Comparison of ENCODE assay signal across 16 cellular contexts in genomic region chr19:17753976-17754375, GRCh38. TPM values are rescaled to one million over a fixed set of nuclear protein-coding genes. Genes with fewer than 3 reads are reported as not detected.
DNase-seq lines count a peak whose midpoint lies in the region; ATAC-seq and TF ChIP-seq lines count a peak whose summit lies in the region.
"Had no signal": no experiment of that assay in that cellular context is flagged by ENCODE, and none has a peak within 500 bp of the region (broad histone marks: within the 10 kb centered on the region; RNA-seq: fewer than 3 reads in every experiment).

No MANE protein-coding gene starts in this region.

- H3K4me3 ChIP-seq in BLaER1 (peak overlapping the region; percentile 18; the same call in 1 of the 2 replicates), IMR-90 (ENCODE audit: insufficient read depth, low read depth, low read length) (no peak overlapping the region)
- H3K4me3 ChIP-seq: esophagus muscularis mucosa, K562 had no signal

- H3K4ac ChIP-seq in IMR-90 (ENCODE audit: low read depth, low read length), result no peak overlapping the region

- H4K91ac ChIP-seq in IMR-90 (ENCODE audit: insufficient read depth, low read depth, low read length), result no peak overlapping the region

- H3K27me3 ChIP-seq in BLaER1 (no peaks in the 10 kb centered on the region), IMR-90 (ENCODE audit: control insufficient read depth, insufficient read depth, low read length) (peaks cover 12% of the 10 kb centered on the region; the same call in 1 of the 2 replicates)
- H3K27me3 ChIP-seq: esophagus muscularis mucosa had no signal

- dilution Hi-C loops in IMR-90 (cut with HindIII; ENCODE audit: low sequenced_read_pairs, unreplicated experiment), result no loop called here

- no peak overlapping the region for H2AK5ac ChIP-seq in IMR-90 (ENCODE audit: low read depth, low read length)

- no TSS peak for BruUV-seq in IMR-90 (replicated peaks; lab: Mats Ljungman, UMichigan)

- H3K9me3 ChIP-seq in BLaER1, result no peaks in the 10 kb centered on the region
- H3K9me3 ChIP-seq in IMR-90 (ENCODE audit: control insufficient read depth, insufficient read depth, low read length), result no peaks in the 10 kb centered on the region
- H3K9me3 ChIP-seq: esophagus muscularis mucosa had no signal

- H4K5ac ChIP-seq in IMR-90 (ENCODE audit: low read depth, low read length), result no peak overlapping the region

- POLR2A ChIA-PET in IMR-90 (lab: Charles Lee; ENCODE audit: unreplicated experiment), result no interaction called here

- H3K23ac ChIP-seq in IMR-90 (ENCODE audit: low read depth, low read length), result no peak overlapping the region

- no peak for TF ChIP-seq POLR2A in IMR-90 (IDR thresholded peaks at IDR 0.05; ENCODE audit: low read depth, low read length)

- H3K56ac ChIP-seq in IMR-90 (ENCODE audit: extremely low read depth, insufficient read depth, low read length), result no peak overlapping the region

- CTCF ChIA-PET in IMR-90 (lab: Yijun Ruan, JAX), result interaction anchor here (1.8 kb wide), 1 partner anchor 12 kb away, joined by 4 read pairs; no protein-coding TSS in a partner anchor

- in situ Hi-C loops in IMR-90 (cut with MboI; ENCODE audit: low sequenced_read_pairs), result no loop called here

- peak overlapping the region; percentile 3 for H2AFZ ChIP-seq in IMR-90 (replicated peaks; ENCODE audit: low read length, poor library complexity)

- H3K9ac ChIP-seq in BLaER1 (no peak overlapping the region), IMR-90 (ENCODE audit: low read depth, low read length) (no peak overlapping the region)

- TF ChIP-seq CTCF in IMR-90 (conservative IDR thresholded peaks at IDR 0.05; ENCODE audit: low read depth, low read length), result no peak

- no peak overlapping the region for H2AK9ac ChIP-seq in IMR-90 (replicated peaks; ENCODE audit: low read depth, low read length, poor library complexity)

- DNase-seq in IMR-90, result no peak
- peak in 52 of 56 donors; percentile 16 to 95 (median 68) for DNase-seq in amygdala (lab: John Stamatoyannopoulos, UW)
- peak; percentile 82 for DNase-seq in midbrain (lab: John Stamatoyannopoulos, UW)
- no peak for DNase-seq in amniotic stem cell (lab: John Stamatoyannopoulos, UW)
- DNase-seq in NCI-H748 (lab: John Stamatoyannopoulos, UW; ENCODE audit: unreplicated experiment), result no peak
- DNase-seq in GM03348 (ENCODE audit: low spot score), result no peak
- DNase-seq in HT-29 (ENCODE audit: low spot score), result no peak
- DNase-seq: activated CD4-positive, alpha-beta memory T cell treated with anti-CD3 and anti-CD28 coated beads for 36 hours; activated gamma-delta T cell; mesendoderm; NCI-H1694; stimulated activated CD4-positive, alpha-beta T cell treated with anti-CD3 and anti-CD28 coated beads, Interleukin-2, amount 100 ng/mL, for 48 hours; SW 1271 had no signal

- H4K20me1 ChIP-seq in BLaER1 (peaks cover 48% of the 10 kb centered on the region), IMR-90 (ENCODE audit: insufficient read depth, low read length) (no peaks in the 10 kb centered on the region)

- H3K79me1 ChIP-seq in IMR-90 (ENCODE audit: low read depth in 1 of 2, low read length in 2 of 2), result no peaks in the 10 kb centered on the region

- H2BK20ac ChIP-seq in IMR-90 (ENCODE audit: low read depth, low read length), result no peak overlapping the region

- no peak overlapping the region for H2BK15ac ChIP-seq in IMR-90 (ENCODE audit: low read depth, low read length)

- H3K14ac ChIP-seq in IMR-90 (replicated peaks; ENCODE audit: low read depth, low read length), result no peak overlapping the region

- TF ChIP-seq RAD21 in IMR-90 (IDR thresholded peaks at IDR 0.05; ENCODE audit: low read length), result no peak

- no peak overlapping the region for H2BK120ac ChIP-seq in IMR-90 (ENCODE audit: low read depth, low read length)

- H3K4me2 ChIP-seq in BLaER1, result peak overlapping the region; percentile 89
- H3K4me2 ChIP-seq in IMR-90 (ENCODE audit: low read depth, low read length), result no peak overlapping the region

- H3K9me1 ChIP-seq in IMR-90 (ENCODE audit: insufficient read depth, low read length), result no peaks in the 10 kb centered on the region

- H2BK5ac ChIP-seq in IMR-90 (ENCODE audit: low read depth, low read length, poor library complexity, severe bottlenecking), result no peak overlapping the region

- no peak overlapping the region for H3K18ac ChIP-seq in IMR-90 (ENCODE audit: low read depth, low read length)

- no CpG with 5 or more reads among the region's 9 CpGs for WGBS in IMR-90 (ENCODE audit: extremely low coverage in 2 of 2, insufficient read length in 1 of 2), 2 experiments

- intact Hi-C loops in IMR-90 (cut with micrococcal nuclease), result no loop called here

- H4K8ac ChIP-seq in IMR-90 (ENCODE audit: low read depth in 2 of 2, low read length in 2 of 2), result no peak overlapping the region

- no peak for ATAC-seq in IMR-90 (ENCODE audit: low read depth)
- ATAC-seq: K562 had no signal

- H3K27ac ChIP-seq in BLaER1, result peak overlapping the region; percentile 52
- H3K27ac ChIP-seq in IMR-90 (ENCODE audit: insufficient read depth, low read length), result no peak overlapping the region
- H3K27ac ChIP-seq: esophagus muscularis mucosa had no signal

- H3K4me1 ChIP-seq in BLaER1 (peaks cover 94% of the 10 kb centered on the region), IMR-90 (ENCODE audit: control insufficient read depth, insufficient read depth, low read length) (no peaks in the 10 kb centered on the region)

- H3K36me3 ChIP-seq in BLaER1, result peaks cover 35% of the 10 kb centered on the region
- no peaks in the 10 kb centered on the region for H3K36me3 ChIP-seq in IMR-90 (ENCODE audit: control insufficient read depth, insufficient read depth, low read length)
- H3K36me3 ChIP-seq: esophagus muscularis mucosa had no signal

TF ChIP-seq in IMR-90, 13 proteins besides CTCF, POLR2A, EP300 and RAD21:
- TF ChIP-seq RCOR1 (IDR thresholded peaks at IDR 0.05; ENCODE audit: insufficient replicate concordance, low read length) (no peak), ELK1 (IDR thresholded peaks at IDR 0.05; ENCODE audit: borderline replicate concordance, low read depth, low read length) (no peak), CHD1 (IDR thresholded peaks at IDR 0.05; ENCODE audit: low read depth, low read length) (no peak), MAZ (IDR thresholded peaks at IDR 0.05; ENCODE audit: borderline replicate concordance, low read depth, low read length) (no peak), MAFK (IDR thresholded peaks at IDR 0.05; ENCODE audit: low read depth, low read length) (no peak), RFX5 (IDR thresholded peaks at IDR 0.05; ENCODE audit: low read depth, low read length) (no peak), NFE2L2 (IDR thresholded peaks at IDR 0.05; ENCODE audit: low read depth, low read length) (no peak), USF2 (IDR thresholded peaks at IDR 0.05; ENCODE audit: low read depth, low read length) (no peak), BHLHE40 (IDR thresholded peaks at IDR 0.05; ENCODE audit: low read depth, low read length) (no peak), SMC3 (IDR thresholded peaks at IDR 0.05; ENCODE audit: low read depth, low read length) (no peak), FOS (IDR thresholded peaks at IDR 0.05; ENCODE audit: low read depth, low read length) (no peak), MXI1 (IDR thresholded peaks at IDR 0.05; ENCODE audit: borderline replicate concordance, low read depth, low read length) (no peak), CEBPB (IDR thresholded peaks at IDR 0.05; ENCODE audit: low read depth, low read length) (no peak)
TF ChIP-seq in IMR-90: peak in this region for 0.

RNA-seq across cellular contexts. Expression of gene FCHO1, which starts 2.7 kb away (rescaled TPM):
- 0.18 and 0.28 TPM in 2 replicates for total RNA-seq in IMR-90 (2012; rRNA removed)
- 1.0 and 1.7 TPM in 2 replicates for polyA plus RNA-seq in IMR-90 (2012; rRNA removed)
- polyA plus RNA-seq in IMR-90 (2012; cell fraction: cytosol; rRNA removed), result 0.63 and 0.81 TPM in 2 replicates
- polyA plus RNA-seq in IMR-90 (2012; cell fraction: nucleus; rRNA removed; ENCODE audit: low replicate concordance), result 0.48 and 1.2 TPM in 2 replicates
- 0.42 and 1.2 TPM in 2 replicates for total RNA-seq in HT-29 (2014; rRNA removed; shearing (Covaris generic))

RNA-seq across cellular contexts. Expression of gene MAP1S, which starts 34.7 kb away (rescaled TPM):
- total RNA-seq in IMR-90 (2012; rRNA removed), result 6.1 and 10.6 TPM in 2 replicates
- 48.6 and 50.1 TPM in 2 replicates for polyA plus RNA-seq in IMR-90 (2012; rRNA removed)
- 20.3 and 29.5 TPM in 2 replicates for polyA plus RNA-seq in IMR-90 (2012; cell fraction: cytosol; rRNA removed)
- polyA plus RNA-seq in IMR-90 (2012; cell fraction: nucleus; rRNA removed; ENCODE audit: low replicate concordance), result 20.9 and 48.9 TPM in 2 replicates
- 21.8 and 21.9 TPM in 2 replicates for total RNA-seq in HT-29 (2014; rRNA removed; shearing (Covaris generic))

RNA-seq across cellular contexts. Expression of gene B3GNT3, which starts 41.0 kb away (rescaled TPM):
- not detected in 2 replicates for total RNA-seq in IMR-90 (2012; rRNA removed)
- polyA plus RNA-seq in IMR-90 (2012; rRNA removed), result not detected in 2 replicates
- polyA plus RNA-seq in IMR-90 (2012; cell fraction: cytosol; rRNA removed), result not detected in 2 replicates
- not detected in 2 replicates for polyA plus RNA-seq in IMR-90 (2012; cell fraction: nucleus; rRNA removed; ENCODE audit: low replicate concordance)
- 44.3 and 49.6 TPM in 2 replicates for total RNA-seq in HT-29 (2014; rRNA removed; shearing (Covaris generic))

Comparison
In these comparisons a context has a peak if more than half of its experiments do, and no peak if none do; other contexts are left out.
1. DNase-seq: peak in amygdala (52 of 56) and midbrain (single experiment); none in IMR-90 (single experiment), amniotic stem cell (single experiment), NCI-H748 (single experiment), GM03348 (single experiment) and HT-29 (single experiment).
2. RNA of gene B3GNT3, which starts 41.0 kb away (total RNA-seq): 44.3 to 49.6 TPM in HT-29; not detected in IMR-90; every median in the first group is over 10 times any median in the second.